ENCODE assay signal across 1 cellular context in the genomic region with DNA sequence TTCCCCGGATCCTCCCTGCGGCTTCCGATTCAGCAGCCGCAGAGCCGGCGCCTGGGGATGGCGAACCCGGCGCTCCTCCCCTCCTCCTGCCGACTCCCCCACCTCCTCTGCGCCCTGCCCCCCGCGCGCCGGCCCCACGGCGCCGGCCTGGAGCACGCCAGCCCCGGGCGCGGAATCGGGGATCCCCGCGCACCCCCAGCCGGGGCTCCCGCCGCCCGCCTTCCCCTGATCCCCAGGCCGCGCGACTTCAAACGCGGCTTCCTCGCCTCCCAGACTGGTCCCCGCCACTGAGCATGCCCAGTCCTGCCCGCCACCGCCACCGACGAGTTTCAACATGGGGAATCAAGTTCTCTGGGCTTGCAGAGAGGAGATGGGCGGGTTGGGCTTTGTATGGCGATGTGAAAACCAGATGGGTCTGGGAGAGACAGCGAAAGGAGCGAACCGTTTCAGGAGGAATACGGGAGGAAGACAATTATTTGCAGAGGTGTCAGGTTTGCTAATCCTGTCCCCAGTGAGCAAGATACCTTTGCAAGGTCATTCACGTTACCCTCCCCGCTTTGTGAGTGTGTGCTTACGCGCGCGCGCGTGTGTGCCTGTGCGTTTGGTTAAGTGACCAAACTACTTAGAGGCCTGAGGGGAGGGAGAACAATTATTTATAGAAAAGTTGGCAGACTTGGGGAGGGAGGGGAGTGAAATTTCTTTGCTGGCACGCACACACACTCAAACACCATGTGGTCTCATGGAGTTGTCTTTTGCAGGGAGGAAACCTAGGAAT.
TF ChIP-seq lines count a peak whose summit lies in the region.

Gene PANK1, minus strand, starts transcription at position 276 of the 775 bp plus-strand sequence. CDS start 351 bp downstream, outside the sequence.

TF ChIP-seq in GM23338, 12 proteins besides CTCF, POLR2A, EP300 and RAD21 (continued from another document):
- TF ChIP-seq ZNF462 (CRISPR knock-in tag; IDR thresholded peaks at IDR 0.05) (no peak), ETS1 (IDR thresholded peaks at IDR 0.05) (0 out of 2 replicates have a peak, but pooled peaks have one; percentile 19), CREB1 (CRISPR knock-in tag; IDR thresholded peaks at IDR 0.05; ENCODE audit: low read depth) (no peak), STAT1 (IDR thresholded peaks at IDR 0.05; ENCODE audit: unreplicated experiment) (no peak), ZNF114 (CRISPR knock-in tag; IDR thresholded peaks at IDR 0.05) (no peak), NANOG (IDR thresholded peaks at IDR 0.05; ENCODE audit: borderline replicate concordance) (no peak)
